ENCODE assay signal across 19 cellular contexts in genomic region chr3:179702271-179702947, GRCh38.
"Had no signal": no experiment of that assay in that cellular context is flagged by ENCODE, and none has a peak within 500 bp of the region (broad histone marks: within the 10 kb centered on the region; RNA-seq: fewer than 3 reads in every experiment).

No MANE protein-coding gene starts in this region.

- H3K27me3 Mint-ChIP-seq: activated CD4-positive, alpha-beta T cell treated with anti-CD3 and anti-CD28 coated beads, Interleukin-2, amount 10 ng/mL, durations not matched to agents 7 days and 5 days; activated T-cell treated with anti-CD3 and anti-CD28 coated beads, Interleukin-2, amount 50 U/mL, for 24 hours; dendritic cell treated with granulocyte-macrophage colony-stimulating factor and Interleukin-4, amounts not matched to agents 40 ng/mL and 50 ng/mL, for 4 days; progenitor cell of endocrine pancreas; T-cell had no signal

- H3K4me3 ChIP-seq: left ventricle myocardium inferior, right atrium auricular region, tibial nerve, uterus had no signal

- H3K4me1 ChIP-seq: tibial nerve, uterus had no signal

- H3K27ac Mint-ChIP-seq: activated CD4-positive, alpha-beta T cell treated with anti-CD3 and anti-CD28 coated beads, Interleukin-2, amount 10 ng/mL, durations not matched to agents 7 days and 5 days; activated CD8-positive, alpha-beta T cell treated with anti-CD3 and anti-CD28 coated beads, Interleukin-2, amount 10 ng/mL, durations not matched to agents 7 days and 5 days; activated T-cell treated with anti-CD3 and anti-CD28 coated beads, Interleukin-2, amount 50 U/mL, for 24 hours; dendritic cell treated with granulocyte-macrophage colony-stimulating factor and Interleukin-4, amounts not matched to agents 40 ng/mL and 50 ng/mL, for 4 days; progenitor cell of endocrine pancreas; T-cell had no signal

- H3K27me3 ChIP-seq: right atrium auricular region, tibial nerve, uterus had no signal

- H3K27ac ChIP-seq: left ventricle myocardium inferior, right atrium auricular region, tibial nerve, uterus had no signal

- H3K9me3 ChIP-seq: left ventricle myocardium inferior, right atrium auricular region, tibial nerve, uterus had no signal

- H3K36me3 ChIP-seq: uterus had no signal

- H3K4me3 Mint-ChIP-seq: activated CD4-positive, alpha-beta T cell treated with anti-CD3 and anti-CD28 coated beads, Interleukin-2, amount 10 ng/mL, durations not matched to agents 7 days and 5 days; activated CD8-positive, alpha-beta T cell treated with anti-CD3 and anti-CD28 coated beads, Interleukin-2, amount 10 ng/mL, durations not matched to agents 7 days and 5 days; activated T-cell treated with anti-CD3 and anti-CD28 coated beads, Interleukin-2, amount 50 U/mL, for 24 hours; dendritic cell treated with granulocyte-macrophage colony-stimulating factor and Interleukin-4, amounts not matched to agents 40 ng/mL and 50 ng/mL, for 4 days; T-cell had no signal

- ATAC-seq: activated CD8-positive, alpha-beta T cell treated with anti-CD3 and anti-CD28 coated beads, Interleukin-2, amount 10 ng/mL, durations not matched to agents 7 days and 5 days; stimulated activated naive CD8-positive, alpha-beta T cell treated with anti-CD3 and anti-CD28 coated beads, Interleukin-15, Interleukin-2, amounts not matched to agents 100 U/mL and 50 U/mL, for 24 hours; T-cell had no signal

- H3K9me3 Mint-ChIP-seq: activated CD4-positive, alpha-beta T cell treated with anti-CD3 and anti-CD28 coated beads, Interleukin-2, amount 10 ng/mL, durations not matched to agents 7 days and 5 days; activated T-cell treated with anti-CD3 and anti-CD28 coated beads, Interleukin-2, amount 50 U/mL, for 24 hours; dendritic cell treated with granulocyte-macrophage colony-stimulating factor and Interleukin-4, amounts not matched to agents 40 ng/mL and 50 ng/mL, for 4 days; T-cell had no signal

- DNase-seq: activated CD4-positive, alpha-beta T cell treated with anti-CD3 and anti-CD28 coated beads, Interleukin-2, amount 10 ng/mL, durations not matched to agents 7 days and 5 days; activated CD4-positive, CD25-positive, alpha-beta regulatory T cell; activated CD8-positive, alpha-beta T cell treated with anti-CD3 and anti-CD28 coated beads, Interleukin-2, amount 10 ng/mL, durations not matched to agents 7 days and 5 days; activated effector memory CD4-positive, alpha-beta T cell treated with Interleukin-2 at 50 U/mL for 16 hours; activated naive CD4-positive, alpha-beta T cell treated with anti-CD3 and anti-CD28 coated beads, Interleukin-2, amount 50 U/mL, for 16 hours; activated T-cell treated with anti-CD3 and anti-CD28 coated beads, Interleukin-2, amount 50 U/mL, for 24 hours; aorta; effector memory CD4-positive, alpha-beta T cell; foreskin fibroblast; left ventricle myocardium inferior; stimulated activated CD4-positive, alpha-beta T cell treated with anti-CD3 and anti-CD28 coated beads, Interleukin-2, amount 100 ng/mL, for 24 hours; stimulated activated naive CD8-positive, alpha-beta T cell treated with anti-CD3 and anti-CD28 coated beads, Interleukin-15, Interleukin-2, amounts not matched to agents 100 U/mL and 50 U/mL, for 24 hours; T-cell; T-helper 9 cell; uterus had no signal
